In the genomic region with DNA sequence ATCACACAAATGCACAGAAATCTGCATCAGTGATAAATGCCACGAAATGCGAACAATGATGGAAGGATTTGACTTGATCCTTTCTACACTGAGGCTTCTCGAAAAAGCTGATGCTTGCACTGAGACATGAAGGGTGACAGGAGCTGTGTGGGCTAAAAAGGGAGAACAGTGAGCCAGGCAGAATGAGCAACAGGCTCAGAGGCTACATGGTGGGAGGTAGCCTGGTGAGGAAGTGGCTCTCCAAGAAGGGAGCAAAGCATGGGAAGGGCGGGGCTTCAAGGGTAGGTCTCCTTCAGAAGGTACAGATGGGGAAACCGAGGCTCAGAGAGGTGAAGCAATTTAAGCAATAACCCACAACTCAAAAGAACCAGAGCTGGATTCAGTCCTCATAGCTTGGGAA, we compare ENCODE assay signal across 5 cellular contexts.
"Had no signal": no experiment of that assay in that cellular context is flagged by ENCODE, and none has a peak within 500 bp of the region (broad histone marks: within the 10 kb centered on the region; RNA-seq: fewer than 3 reads in every experiment).

No MANE protein-coding gene starts in this region.

- H3K4me3 ChIP-seq: K562 had no signal

- H3K27ac ChIP-seq: HL-60 had no signal

- DNase-seq: IMR-90, KBM-7, KG1 had no signal
